36 cellular contexts compared by ENCODE assay signal in genomic region chr11:85347291-85347690, GRCh38.
"Had no signal": no experiment of that assay in that cellular context is flagged by ENCODE, and none has a peak within 500 bp of the region (broad histone marks: within the 10 kb centered on the region; RNA-seq: fewer than 3 reads in every experiment).

No MANE protein-coding gene starts in this region.

- H3K4me1 ChIP-seq: body of pancreas, breast epithelium, Peyer's patch had no signal

- H3K4me1 Mint-ChIP-seq: activated CD4-positive, alpha-beta memory T cell treated with anti-CD3 and anti-CD28 coated beads, Interleukin-2, amount 10 ng/mL, durations not matched to agents 7 days and 5 days; activated naive CD4-positive, alpha-beta T cell treated with anti-CD3 and anti-CD28 coated beads, Interleukin-2, amount 50 U/mL, for 24 hours; activated naive CD8-positive, alpha-beta T cell treated with anti-CD3 and anti-CD28 coated beads, Interleukin-2, amount 10 ng/mL, durations not matched to agents 7 days and 5 days had no signal

- H3K36me3 ChIP-seq: breast epithelium, Peyer's patch had no signal

- H3K27me3 ChIP-seq: body of pancreas, breast epithelium, Peyer's patch had no signal

- H3K27ac Mint-ChIP-seq: activated CD4-positive, alpha-beta memory T cell treated with anti-CD3 and anti-CD28 coated beads, Interleukin-2, amount 10 ng/mL, durations not matched to agents 7 days and 5 days; activated naive CD4-positive, alpha-beta T cell treated with anti-CD3 and anti-CD28 coated beads, Interleukin-2, amount 50 U/mL, for 24 hours; activated naive CD8-positive, alpha-beta T cell treated with anti-CD3 and anti-CD28 coated beads, Interleukin-2, amount 10 ng/mL, durations not matched to agents 7 days and 5 days; activated T-cell treated with anti-CD3 and anti-CD28 coated beads, Interleukin-2, amount 50 U/mL, for 24 hours; activated T-helper 2 cell treated with anti-CD3 and anti-CD28 coated beads, Interferon-gamma antibody, Interleukin-2, Interleukin-4, amounts not matched to agents 10 μg/mL and 5 μg/mL and 100 μg/mL, durations not matched to agents 14 hours and 24 hours and 36 hours had no signal

- H3K27me3 Mint-ChIP-seq: activated CD4-positive, alpha-beta memory T cell treated with anti-CD3 and anti-CD28 coated beads, Interleukin-2, amount 10 ng/mL, durations not matched to agents 7 days and 5 days; activated naive CD4-positive, alpha-beta T cell treated with anti-CD3 and anti-CD28 coated beads, Interleukin-2, amount 50 U/mL, for 24 hours; activated naive CD8-positive, alpha-beta T cell treated with anti-CD3 and anti-CD28 coated beads, Interleukin-2, amount 10 ng/mL, durations not matched to agents 7 days and 5 days; activated T-cell treated with anti-CD3 and anti-CD28 coated beads, Interleukin-2, amount 50 U/mL, for 24 hours had no signal

- H3K9me3 ChIP-seq: body of pancreas, Peyer's patch had no signal

- H3K4me3 ChIP-seq: body of pancreas, breast epithelium, Peyer's patch had no signal

- H3K27ac ChIP-seq: body of pancreas, breast epithelium, Peyer's patch, RWPE1, VCaP had no signal

- H3K4me3 Mint-ChIP-seq: activated CD4-positive, alpha-beta memory T cell treated with anti-CD3 and anti-CD28 coated beads, Interleukin-2, amount 10 ng/mL, durations not matched to agents 7 days and 5 days; activated naive CD4-positive, alpha-beta T cell treated with anti-CD3 and anti-CD28 coated beads, Interleukin-2, amount 50 U/mL, for 24 hours; activated naive CD8-positive, alpha-beta T cell treated with anti-CD3 and anti-CD28 coated beads, Interleukin-2, amount 10 ng/mL, durations not matched to agents 7 days and 5 days; activated T-cell treated with anti-CD3 and anti-CD28 coated beads, Interleukin-2, amount 50 U/mL, for 24 hours had no signal

- ATAC-seq: body of pancreas, PC-3, Right ventricle myocardium inferior, SK-N-SH treated with all-trans-retinoic acid at 6 μM for 48 hours had no signal

- DNase-seq: activated CD4-positive, alpha-beta memory T cell treated with anti-CD3 and anti-CD28 coated beads, Interleukin-2, amount 10 ng/mL, durations not matched to agents 7 days and 5 days; activated CD4-positive, alpha-beta T cell treated with anti-CD3 and anti-CD28 coated beads for 1 hour; activated CD4-positive, alpha-beta T cell treated with anti-CD3 and anti-CD28 coated beads for 48 hours; activated CD4-positive, CD25-positive, alpha-beta regulatory T cell; activated CD8-positive, alpha-beta memory T cell treated with anti-CD3 and anti-CD28 coated beads for 24 hours; activated gamma-delta T cell; activated naive CD4-positive, alpha-beta T cell treated with Interleukin-2 at 50 U/mL for 16 hours; activated naive CD8-positive, alpha-beta T cell treated with anti-CD3 and anti-CD28 coated beads, Interleukin-2, amount 10 ng/mL, durations not matched to agents 7 days and 5 days; activated T-cell treated with anti-CD3 and anti-CD28 coated beads, Interleukin-2, amount 50 U/mL, for 24 hours; amygdala; body of pancreas; caudate nucleus; cerebellar nuclear complex; NCI-H1092 treated with DMSO at 0.1 percent for 48 hours; NCI-H1417; NCI-H146; NCI-H187; NCI-H2029 treated with DMSO at 0.1 percent for 48 hours; NCI-H2107; NCI-H2171; NCI-H446; NCI-H510A treated with DMSO at 0.1 percent for 48 hours; PC-3; Peyer's patch; SIG-M5; SW 1271; T-helper 1 cell; T-helper 2 cell; T-helper 9 cell had no signal

- H3K36me3 Mint-ChIP-seq: activated naive CD4-positive, alpha-beta T cell treated with anti-CD3 and anti-CD28 coated beads, Interleukin-2, amount 50 U/mL, for 24 hours; activated naive CD8-positive, alpha-beta T cell treated with anti-CD3 and anti-CD28 coated beads, Interleukin-2, amount 10 ng/mL, durations not matched to agents 7 days and 5 days had no signal
